Comparison of ENCODE assay signal across 25 cellular contexts in the genomic region with DNA sequence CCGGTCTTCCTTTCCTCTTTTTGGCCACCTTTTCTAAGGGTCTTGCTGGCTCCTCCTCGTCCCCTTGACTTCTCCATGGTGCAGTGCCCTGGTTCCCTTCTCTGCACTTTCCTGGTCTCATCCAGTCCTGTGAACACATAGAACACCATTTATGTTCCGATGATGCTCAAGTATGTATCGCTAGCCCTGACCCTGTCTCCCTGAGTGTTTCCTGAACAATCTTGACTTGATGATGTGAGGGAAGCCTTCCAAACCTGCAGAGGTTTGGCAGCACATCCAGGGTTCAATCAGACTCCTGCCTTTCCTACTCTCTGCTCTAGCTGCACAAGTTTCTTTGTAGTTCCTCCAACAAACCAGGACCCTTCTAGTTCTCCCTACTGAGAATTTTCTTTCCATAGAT.
"Had no signal": no experiment of that assay in that cellular context is flagged by ENCODE, and none has a peak within 500 bp of the region (broad histone marks: within the 10 kb centered on the region; RNA-seq: fewer than 3 reads in every experiment).

No MANE protein-coding gene starts in this region.

- H3K27me3 ChIP-seq: ovary, right lobe of liver, sigmoid colon, stomach, thyroid gland, tibial nerve, upper lobe of left lung, vagina had no signal

- H3K36me3 ChIP-seq: ovary, right lobe of liver, sigmoid colon, stomach, thoracic aorta, thyroid gland, tibial nerve, upper lobe of left lung, vagina had no signal

- DNase-seq: naive thymus-derived CD8-positive, alpha-beta T cell; nephron progenitor cell; occipital lobe; ovary; posterior cingulate gyrus; psoas muscle; right lobe of liver; sigmoid colon; small intestine; stimulated activated CD4-positive, alpha-beta T cell treated with anti-CD3 and anti-CD28 coated beads, Interleukin-15, amount 100 ng/mL, for 24 hours; stimulated activated CD4-positive, alpha-beta T cell treated with anti-CD3 and anti-CD28 coated beads, Interleukin-2, amount 100 ng/mL, for 24 hours; stimulated activated CD4-positive, alpha-beta T cell treated with anti-CD3 and anti-CD28 coated beads, Interleukin-2, amount 100 ng/mL, for 48 hours; stimulated activated CD4-positive, alpha-beta T cell treated with anti-CD3 and anti-CD28 coated beads, Interleukin-4, amount 100 ng/mL, for 24 hours; stimulated activated naive B cell treated with anti-CD40 and anti-IgM and Interleukin-4, amounts not matched to agents 10 μg/mL and 1 μg/mL and 100 μg/mL, for 72 hours; stimulated activated naive CD4-positive, alpha-beta T cell treated with Interleukin-2 at 50 U/mL for 16 hours; stomach; thyroid gland; trophoblast cell; upper lobe of left lung had no signal

- H3K27ac ChIP-seq: ovary, parathyroid adenoma, psoas muscle, right lobe of liver, sigmoid colon, stomach, thoracic aorta, thyroid gland, tibial nerve, upper lobe of left lung, vagina had no signal

- H3K9me3 ChIP-seq: ovary, psoas muscle, right lobe of liver, sigmoid colon, stomach, thoracic aorta, thyroid gland, upper lobe of left lung, vagina had no signal

- ATAC-seq: naive thymus-derived CD8-positive, alpha-beta T cell; natural killer cell treated with Interleukin-12 subunit alpha and Interleukin-12 subunit beta and Interleukin-15 and Interleukin-18, amount 100 ng/mL, for 72 hours; psoas muscle; stimulated activated effector memory CD8-positive, alpha-beta T cell treated with anti-CD3 and anti-CD28 coated beads, Interleukin-12 subunit alpha, Interleukin-12 subunit beta, amount 100 ng/mL, for 72 hours; stimulated activated naive B cell treated with anti-CD40 and anti-IgM and Interleukin-4, amounts not matched to agents 10 μg/mL and 1 μg/mL and 100 μg/mL, for 72 hours had no signal

- H3K4me3 ChIP-seq: ovary, psoas muscle, right lobe of liver, sigmoid colon, stomach, thoracic aorta, thyroid gland, tibial nerve, upper lobe of left lung, vagina had no signal

- H3K4me1 ChIP-seq: parathyroid adenoma, psoas muscle, right lobe of liver, sigmoid colon, stomach, tibial nerve, upper lobe of left lung, vagina had no signal
